In the genomic region with DNA sequence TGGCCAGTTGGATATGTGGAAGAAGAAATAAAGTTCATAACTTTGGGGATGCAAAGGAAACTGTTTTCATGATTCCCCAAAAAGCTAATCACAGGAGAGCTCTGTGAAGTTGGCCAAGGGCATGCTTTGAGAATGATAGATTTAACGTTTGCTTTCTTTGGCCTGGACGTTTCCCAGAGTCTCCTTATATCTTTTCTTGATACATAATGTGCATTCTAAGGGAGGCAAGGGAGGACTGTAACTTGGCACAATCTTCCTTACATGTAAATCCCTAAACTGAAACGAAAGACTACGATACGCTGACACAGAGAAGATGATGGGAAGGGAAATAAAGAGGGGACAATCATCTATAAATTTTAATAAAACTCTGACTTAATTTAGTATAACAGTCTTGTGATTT, we compare ENCODE assay signal across 25 cellular contexts.
DNase-seq lines count a peak whose midpoint lies in the region; ATAC-seq, FAIRE-seq and TF ChIP-seq lines count a peak whose summit lies in the region.
"Had no signal": no experiment of that assay in that cellular context is flagged by ENCODE, and none has a peak within 500 bp of the region (broad histone marks: within the 10 kb centered on the region; RNA-seq: fewer than 3 reads in every experiment).

No MANE protein-coding gene starts in this region.

- H2BK5ac ChIP-seq in mesendoderm (ENCODE audit: low read length): no peak overlapping the region

- ATAC-seq in natural killer cell (no peak), Right ventricle myocardium inferior (no peak)
- ATAC-seq: effector memory CD8-positive, alpha-beta T cell; gastrocnemius medialis; GM12878; Panc1; sciatic nerve; T-cell; upper lobe of right lung had no signal

- H3K9me3 Mint-ChIP-seq in activated naive CD4-positive, alpha-beta T cell treated with anti-CD3 and anti-CD28 coated beads, Interleukin-2, amount 10 ng/mL, durations not matched to agents 7 days and 5 days: peaks cover 33% of the 10 kb centered on the region
- H3K9me3 Mint-ChIP-seq in natural killer cell: no peaks in the 10 kb centered on the region

- no peaks in the 10 kb centered on the region for H3K9me3 ChIP-seq in kidney (ENCODE audit: control insufficient read depth in 1 of 2, low read length in 2 of 2)
- H3K9me3 ChIP-seq: breast epithelium, colonic mucosa, gastrocnemius medialis, upper lobe of right lung had no signal

- no peak overlapping the region for H4K5ac ChIP-seq in mesendoderm (ENCODE audit: low read length)

- H3K4ac ChIP-seq in mesendoderm (ENCODE audit: low read depth, low read length): no peak overlapping the region

- H3K56ac ChIP-seq in mesendoderm (ENCODE audit: low read length): no peak overlapping the region

- H3K9ac ChIP-seq in mesendoderm (ENCODE audit: low read length): no peak overlapping the region
- no peak overlapping the region for H3K9ac ChIP-seq in kidney (ENCODE audit: low read length in 2 of 2)

- no CpG with 5 or more reads among the region's 5 CpGs for WGBS in mesendoderm (ENCODE audit: extremely low coverage, insufficient coverage, low lambda C conversion rate)

- H3K79me2 ChIP-seq in mesendoderm (ENCODE audit: control insufficient read depth, insufficient read depth, low read length): no peaks in the 10 kb centered on the region
- H3K79me2 ChIP-seq: hepatocyte had no signal

- H3K4me3 ChIP-seq in cardiac fibroblast (replicated peaks in 1 of 2; ENCODE audit: low read depth in 2 of 2, low read length in 2 of 2): no peak overlapping the region
- H3K4me3 ChIP-seq in mesendoderm (ENCODE audit: low read length): no peak overlapping the region
- H3K4me3 ChIP-seq in kidney (ENCODE audit: low read length in 2 of 2): no peak overlapping the region
- H3K4me3 ChIP-seq: breast epithelium, colonic mucosa, gastrocnemius medialis, GM12878, hepatocyte, upper lobe of right lung had no signal

- no peak overlapping the region for H2BK15ac ChIP-seq in mesendoderm (replicated peaks; ENCODE audit: low read depth)

- peaks cover 10% of the 10 kb centered on the region for H3K27me3 Mint-ChIP-seq in activated naive CD4-positive, alpha-beta T cell treated with anti-CD3 and anti-CD28 coated beads, Interleukin-2, amount 10 ng/mL, durations not matched to agents 7 days and 5 days
- H3K27me3 Mint-ChIP-seq in natural killer cell (ENCODE audit: low read depth in 2 of 2): no peaks in the 10 kb centered on the region
- H3K27me3 Mint-ChIP-seq: effector memory CD8-positive, alpha-beta T cell had no signal

- no peak overlapping the region for H2BK120ac ChIP-seq in mesendoderm (ENCODE audit: low read depth, low read length)

- H3K4me1 Mint-ChIP-seq in activated naive CD4-positive, alpha-beta T cell treated with anti-CD3 and anti-CD28 coated beads, Interleukin-2, amount 10 ng/mL, durations not matched to agents 7 days and 5 days: peaks cover 42% of the 10 kb centered on the region
- H3K4me1 Mint-ChIP-seq in natural killer cell: peaks cover 31 to 38% of the 10 kb centered on the region in 2 donors

- H3K27ac Mint-ChIP-seq in activated naive CD4-positive, alpha-beta T cell treated with anti-CD3 and anti-CD28 coated beads, Interleukin-2, amount 10 ng/mL, durations not matched to agents 7 days and 5 days: peak overlapping the region; percentile 15
- peak overlapping the region; percentile 96 to 99 for H3K27ac Mint-ChIP-seq in natural killer cell
- H3K27ac Mint-ChIP-seq: T-cell had no signal

- no peak overlapping the region for H3K18ac ChIP-seq in mesendoderm (ENCODE audit: low read length)

- no peak overlapping the region for H3K4me2 ChIP-seq in mesendoderm (ENCODE audit: low read length)
- H3K4me2 ChIP-seq: hepatocyte had no signal

- TF ChIP-seq CTCF in cardiac fibroblast (IDR thresholded peaks at IDR 0.05; ENCODE audit: low read depth, low read length) (no peak), natural killer cell (IDR thresholded peaks at IDR 0.05) (no peak), kidney (IDR thresholded peaks at IDR 0.05; ENCODE audit: borderline replicate concordance, extremely low read depth, insufficient read depth) (no peak)

- intact Hi-C loops in natural killer cell (cut with micrococcal nuclease): no loop called here
- intact Hi-C loops in Right ventricle myocardium inferior (cut with DNase I): no loop called here
- intact Hi-C loops in kidney (cut with DNase I): no loop called here

- H4K8ac ChIP-seq in mesendoderm (ENCODE audit: low read depth, low read length): no peak overlapping the region

- H2AK5ac ChIP-seq in mesendoderm (ENCODE audit: low read length): no peak overlapping the region

- no peak overlapping the region for H3K23ac ChIP-seq in mesendoderm (ENCODE audit: low read length)

- peaks cover 28% of the 10 kb centered on the region for H3K36me3 Mint-ChIP-seq in activated naive CD4-positive, alpha-beta T cell treated with anti-CD3 and anti-CD28 coated beads, Interleukin-2, amount 10 ng/mL, durations not matched to agents 7 days and 5 days
- no peaks in the 10 kb centered on the region for H3K36me3 Mint-ChIP-seq in natural killer cell
- H3K36me3 Mint-ChIP-seq: T-cell had no signal

- no peaks in the 10 kb centered on the region for H3K27me3 ChIP-seq in mesendoderm (ENCODE audit: insufficient read depth, low read length, poor library complexity)
- H3K27me3 ChIP-seq: breast epithelium, colonic mucosa, gastrocnemius medialis, hepatocyte, upper lobe of right lung had no signal

- no peak for DNase-seq in activated naive CD4-positive, alpha-beta T cell treated with anti-CD3 and anti-CD28 coated beads, Interleukin-2, amount 10 ng/mL, durations not matched to agents 7 days and 5 days
- DNase-seq in activated naive CD4-positive, alpha-beta T cell treated with anti-CD3 and anti-CD28 coated beads, Interleukin-2, amount 50 U/mL, for 16 hours: no peak
- peak; percentile 17 to 20 for DNase-seq in cardiac fibroblast (ENCODE audit: low read depth in 2 of 2)
- DNase-seq in natural killer cell: no peak
- DNase-seq in GF-D8 (lab: John Stamatoyannopoulos, UW): no peak
- DNase-seq in Right ventricle myocardium inferior (ENCODE audit: missing footprints): no peak
- no peak for DNase-seq in mesendoderm
- no peak for DNase-seq in kidney
- DNase-seq: Calu3; colonic mucosa; effector memory CD8-positive, alpha-beta T cell; gastrocnemius medialis; H7; midbrain; NCI-H2171; NCI-H524 treated with DMSO at 0.1 percent for 48 hours; NK-92 treated with Interleukin-12 subunit alpha and Interleukin-12 subunit beta, amount 100 ng/mL, for 24 hours; stimulated activated CD4-positive, alpha-beta T cell treated with anti-CD3 and anti-CD28 coated beads, Interleukin-15, amount 100 ng/mL, for 24 hours; T-cell; upper lobe of right lung had no signal

- H3K27ac ChIP-seq in mesendoderm (ENCODE audit: low read depth, low read length): no peak overlapping the region
- no peak overlapping the region for H3K27ac ChIP-seq in kidney (ENCODE audit: low read depth in 2 of 2, low read length in 2 of 2)
- H3K27ac ChIP-seq: breast epithelium, colonic mucosa, gastrocnemius medialis, hepatocyte, upper lobe of right lung had no signal

- no peaks in the 10 kb centered on the region for H3K4me1 ChIP-seq in mesendoderm (ENCODE audit: control insufficient read depth, low read depth, low read length)
- H3K4me1 ChIP-seq in kidney (ENCODE audit: control insufficient read depth in 1 of 2, insufficient read depth in 1 of 2, low read depth in 1 of 2, low read length in 2 of 2): no peaks in the 10 kb centered on the region
- H3K4me1 ChIP-seq: breast epithelium, colonic mucosa, gastrocnemius medialis had no signal

- no peak overlapping the region for H3K4me3 Mint-ChIP-seq in activated naive CD4-positive, alpha-beta T cell treated with anti-CD3 and anti-CD28 coated beads, Interleukin-2, amount 10 ng/mL, durations not matched to agents 7 days and 5 days
- no peak overlapping the region for H3K4me3 Mint-ChIP-seq in natural killer cell
- H3K4me3 Mint-ChIP-seq: effector memory CD8-positive, alpha-beta T cell; T-cell had no signal

- FAIRE-seq in kidney (lab: Jason Lieb, UNC): no peak
- FAIRE-seq: GM12878 had no signal

- no peaks in the 10 kb centered on the region for H3K79me1 ChIP-seq in mesendoderm (ENCODE audit: low read length)

- CTCF ChIA-PET in activated naive CD4-positive, alpha-beta T cell treated with anti-CD3 and anti-CD28 coated beads, Interleukin-2, amount 10 ng/mL, durations not matched to agents 7 days and 5 days (lab: Charles Lee): interaction anchor here (0.6 to 1.6 kb wide), 3 partner anchors 13 to 483 kb away, joined by 3 read pairs; no protein-coding TSS in a partner anchor

- H3K36me3 ChIP-seq in mesendoderm (ENCODE audit: control insufficient read depth, insufficient read depth, low read length) (no peaks in the 10 kb centered on the region), kidney (ENCODE audit: control insufficient read depth in 1 of 2, insufficient read depth in 2 of 2, low read length in 2 of 2) (no peaks in the 10 kb centered on the region)
- H3K36me3 ChIP-seq: breast epithelium, colonic mucosa, gastrocnemius medialis, upper lobe of right lung had no signal

Comparison
In these comparisons a context has a peak if more than half of its experiments do, and no peak if none do; other contexts are left out.
1. DNase-seq: peak in cardiac fibroblast (2 of 2); none in activated naive CD4-positive, alpha-beta T cell treated with anti-CD3 and anti-CD28 coated beads, Interleukin-2, amount 10 ng/mL, durations not matched to agents 7 days and 5 days (single experiment), activated naive CD4-positive, alpha-beta T cell treated with anti-CD3 and anti-CD28 coated beads, Interleukin-2, amount 50 U/mL, for 16 hours (single experiment), natural killer cell (single experiment), GF-D8 (single experiment), Right ventricle myocardium inferior (single experiment), mesendoderm (single experiment) and kidney (single experiment).